9 cellular contexts compared by ENCODE assay signal in genomic region chr2:190318514-190318913, GRCh38. TPM values are rescaled to one million over a fixed set of nuclear protein-coding genes. Genes with fewer than 3 reads are reported as not detected.
DNase-seq lines count a peak whose midpoint lies in the region; ATAC-seq and TF ChIP-seq lines count a peak whose summit lies in the region.
"Had no signal": no experiment of that assay in that cellular context is flagged by ENCODE, and none has a peak within 500 bp of the region (broad histone marks: within the 10 kb centered on the region; RNA-seq: fewer than 3 reads in every experiment).

No MANE protein-coding gene starts in this region.

- peaks cover 8 to 13% of the 10 kb centered on the region in 2 donors for H3K4me1 ChIP-seq in naive thymus-derived CD4-positive, alpha-beta T cell (ENCODE audit: control insufficient read depth in 2 of 2, insufficient read depth in 2 of 2, low read length in 2 of 2)

- peak overlapping the region; percentile 83 for H3K4me3 ChIP-seq in AG04450 (ENCODE audit: low read depth, low read length)
- peak overlapping the region; percentile 79 for H3K4me3 ChIP-seq in Jurkat, Clone E6-1 (ENCODE audit: low read length)
- peak overlapping the region; percentile 83 for H3K4me3 ChIP-seq in naive thymus-derived CD4-positive, alpha-beta T cell (ENCODE audit: low read length)

- H3K4me3 Mint-ChIP-seq in naive thymus-derived CD4-positive, alpha-beta T cell: peak overlapping the region; percentile 85 to 100 (median 97)

- H3K27ac Mint-ChIP-seq in naive thymus-derived CD4-positive, alpha-beta T cell: peak overlapping the region; percentile 34 to 99 (median 95)

- H3K36me3 ChIP-seq in naive thymus-derived CD4-positive, alpha-beta T cell (ENCODE audit: control insufficient read depth in 2 of 3, insufficient read depth in 3 of 3, low read length in 3 of 3): peaks cover 0 to 6% (median 0%) of the 10 kb centered on the region in 3 experiments

- H3K27me3 ChIP-seq in AG04450 (ENCODE audit: control insufficient read depth, insufficient read depth, low read length): no peaks in the 10 kb centered on the region
- no peaks in the 10 kb centered on the region for H3K27me3 ChIP-seq in naive thymus-derived CD4-positive, alpha-beta T cell (ENCODE audit: control insufficient read depth in 2 of 2, insufficient read depth in 2 of 2, low read length in 2 of 2)

- H3K4me1 Mint-ChIP-seq in naive thymus-derived CD4-positive, alpha-beta T cell: peaks cover 27 to 54% (median 48%) of the 10 kb centered on the region in 7 donors

- POLR2A ChIA-PET in AG04450 (lab: Yijun Ruan, JAX): no interaction called here
- POLR2A ChIA-PET in naive thymus-derived CD4-positive, alpha-beta T cell (lab: Charles Lee): interaction anchor here (0.6 to 1.3 kb wide), 3 partner anchors 330 to 562 kb away, joined by 3 to 4 read pairs (median 3); partner anchors contain the start of gene GLS

- no peak for DNase-seq in AG04450 (ENCODE audit: low read depth, low spot score)
- no peak for DNase-seq in Jurkat, Clone E6-1 (ENCODE audit: low read depth, low spot score)
- no peak for DNase-seq in naive thymus-derived CD4-positive, alpha-beta T cell
- DNase-seq in NCI-H1436 (lab: John Stamatoyannopoulos, UW): no peak
- DNase-seq in stimulated activated CD4-positive, alpha-beta T cell treated with anti-CD3 and anti-CD28 coated beads, Interleukin-4, amount 100 ng/mL, for 1 hour: no peak
- DNase-seq: NCI-H1105 had no signal

- CTCF ChIA-PET in AG04450 (lab: Charles Lee): interaction anchor here (1.0 to 1.2 kb wide), 3 partner anchors 12 to 658 kb away, joined by 3 to 5 read pairs (median 4); no protein-coding TSS in a partner anchor
- CTCF ChIA-PET in naive thymus-derived CD4-positive, alpha-beta T cell (lab: Charles Lee): interaction anchor here (0.6 to 1.3 kb wide), 3 partner anchors 12 to 592 kb away, joined by 3 to 5 read pairs (median 4); no protein-coding TSS in a partner anchor

- H3K36me3 Mint-ChIP-seq in naive thymus-derived CD4-positive, alpha-beta T cell: peaks cover 0 to 6% (median 0%) of the 10 kb centered on the region in 5 donors

- no peak for ATAC-seq in naive thymus-derived CD4-positive, alpha-beta T cell
- ATAC-seq in HG03571 (IDR thresholded peaks at IDR 0.05; ENCODE audit: unreplicated experiment) (no peak), GM19328 (IDR thresholded peaks at IDR 0.05; ENCODE audit: unreplicated experiment) (no peak)

- no peaks in the 10 kb centered on the region for H3K9me3 Mint-ChIP-seq in naive thymus-derived CD4-positive, alpha-beta T cell

- H3K27me3 Mint-ChIP-seq in naive thymus-derived CD4-positive, alpha-beta T cell: no peaks in the 10 kb centered on the region

- TF ChIP-seq CTCF in AG04450 (IDR thresholded peaks at IDR 0.05; ENCODE audit: low read depth, low read length): no peak

- intact Hi-C loops in naive thymus-derived CD4-positive, alpha-beta T cell (cut with micrococcal nuclease): loop anchor here (2.0 to 5.0 kb wide), 6 partner anchors 54 to 878 kb away; partner anchors contain the start of genes OSGEPL1 (in 2 of the 2), NEMP2 (in 1 of the 2), ORMDL1 (in 1 of the 2) and PMS1 (in 1 of the 2)

- H3K9me3 ChIP-seq in AG04450 (ENCODE audit: control insufficient read depth, insufficient read depth, low read length): no peaks in the 10 kb centered on the region
- no peaks in the 10 kb centered on the region for H3K9me3 ChIP-seq in naive thymus-derived CD4-positive, alpha-beta T cell (ENCODE audit: control insufficient read depth in 2 of 3, low read length in 3 of 3)

- no peak overlapping the region for H3K27ac ChIP-seq in AG04450 (ENCODE audit: low read depth, low read length)
- peak overlapping the region; percentile 96 for H3K27ac ChIP-seq in cingulate gyrus (ENCODE audit: low read depth, low read length)
- H3K27ac ChIP-seq in naive thymus-derived CD4-positive, alpha-beta T cell (ENCODE audit: low read depth, low read length): peak overlapping the region; percentile 47

RNA-seq across cellular contexts. Expression of gene HIBCH, which starts 1.1 kb away (rescaled TPM):
- 16.9 and 23.8 TPM in 2 replicates for polyA plus RNA-seq in AG04450 (2011; rRNA removed)
- 10.3 and 17.0 TPM in 2 replicates for polyA minus RNA-seq in AG04450 (2011; rRNA and poly(A)+ RNA removed)
- 29.5 TPM for polyA plus RNA-seq in Jurkat, Clone E6-1 (2012; ENCODE audit: insufficient read depth, insufficient read length)
- total RNA-seq in naive thymus-derived CD4-positive, alpha-beta T cell: 10 to 100 TPM; 11.3 to 25.0 (median 21.6) TPM
- polyA plus RNA-seq in naive thymus-derived CD4-positive, alpha-beta T cell: 10 to 100 TPM; 23.9 to 25.1 TPM

RNA-seq across cellular contexts. Expression of gene INPP1, which starts 24.9 kb away (rescaled TPM):
- 13.7 and 14.5 TPM in 2 replicates for polyA plus RNA-seq in AG04450 (2011; rRNA removed)
- polyA minus RNA-seq in AG04450 (2011; rRNA and poly(A)+ RNA removed): 5.2 and 5.6 TPM in 2 replicates
- polyA plus RNA-seq in Jurkat, Clone E6-1 (2012; ENCODE audit: insufficient read depth, insufficient read length): not detected
- total RNA-seq in naive thymus-derived CD4-positive, alpha-beta T cell: 1 to 10 TPM; 1.6 to 6.7 (median 2.5) TPM
- polyA plus RNA-seq in naive thymus-derived CD4-positive, alpha-beta T cell: 1 to 10 TPM; 1.2 to 2.0 TPM
